8 cellular contexts compared by ENCODE assay signal in genomic region chr15:42549052-42549491, GRCh38. TPM values are rescaled to one million over a fixed set of nuclear protein-coding genes. Genes with fewer than 3 reads are reported as not detected.
DNase-seq lines count a peak whose midpoint lies in the region; ATAC-seq lines count a peak whose summit lies in the region.

No MANE protein-coding gene starts in this region.

- peak overlapping the region; percentile 89 to 95 (median 92) for H3K4me3 Mint-ChIP-seq in CD4-positive, CD25-positive, alpha-beta regulatory T cell

- ATAC-seq in CD4-positive, CD25-positive, alpha-beta regulatory T cell (ENCODE audit: low read depth in 2 of 2): peak; percentile 38 to 55
- peak; percentile 8 for ATAC-seq in GM18861 (IDR thresholded peaks at IDR 0.05; ENCODE audit: unreplicated experiment)
- ATAC-seq in HG03342 (IDR thresholded peaks at IDR 0.05; ENCODE audit: unreplicated experiment): peak; percentile 11

- peak overlapping the region; percentile 99 for H3K9ac ChIP-seq in mesendoderm (ENCODE audit: low read length)

- peak overlapping the region; percentile 32 for H3K4me2 ChIP-seq in mesendoderm (ENCODE audit: low read length)

- H3K4me3 ChIP-seq in CD4-positive, CD25-positive, alpha-beta regulatory T cell (ENCODE audit: low read depth, low read length): peak overlapping the region; percentile 99
- H3K4me3 ChIP-seq in ectodermal cell (ENCODE audit: insufficient read depth, low read depth, low read length) (peak overlapping the region; percentile 85), mesendoderm (ENCODE audit: low read length) (peak overlapping the region; percentile 100), urinary bladder (ENCODE audit: low read depth, low read length) (peak overlapping the region; percentile 78)

- H3K4me1 Mint-ChIP-seq in CD4-positive, CD25-positive, alpha-beta regulatory T cell: peaks cover 31 to 81% (median 63%) of the 10 kb centered on the region in 4 donors

- 0 to 1% methylated on average over 12 to 13 of the region's 15 CpGs for WGBS in ectodermal cell, 2 experiments
- WGBS in mesendoderm (ENCODE audit: extremely low coverage, insufficient coverage, low lambda C conversion rate): no CpG with 5 or more reads among the region's 15 CpGs
- under 1% methylated on average over 15 of the region's 15 CpGs for WGBS in urinary bladder

- H3K27ac Mint-ChIP-seq in CD4-positive, CD25-positive, alpha-beta regulatory T cell: peak overlapping the region; percentile 98 to 100 (median 100)

- H4K5ac ChIP-seq in mesendoderm (ENCODE audit: low read length): no peak overlapping the region

- peaks cover 15% of the 10 kb centered on the region for H3K79me1 ChIP-seq in mesendoderm (ENCODE audit: low read length)

- no peaks in the 10 kb centered on the region for H3K9me3 Mint-ChIP-seq in CD4-positive, CD25-positive, alpha-beta regulatory T cell

- peak overlapping the region; percentile 99 for H3K56ac ChIP-seq in mesendoderm (ENCODE audit: low read length)

- H3K4me1 ChIP-seq in CD4-positive, CD25-positive, alpha-beta regulatory T cell (ENCODE audit: control insufficient read depth, insufficient read depth, low read length, poor library complexity, severe bottlenecking): peaks cover 57% of the 10 kb centered on the region
- peaks cover 13% of the 10 kb centered on the region for H3K4me1 ChIP-seq in ectodermal cell (ENCODE audit: control insufficient read depth, insufficient read depth, low read length)
- H3K4me1 ChIP-seq in mesendoderm (ENCODE audit: control insufficient read depth, low read depth, low read length): peaks cover 5% of the 10 kb centered on the region
- peaks cover 2% of the 10 kb centered on the region for H3K4me1 ChIP-seq in urinary bladder (ENCODE audit: insufficient read depth)

- H3K79me2 ChIP-seq in mesendoderm (ENCODE audit: control insufficient read depth, insufficient read depth, low read length): peaks cover 26% of the 10 kb centered on the region

- peak overlapping the region; percentile 2 for H3K18ac ChIP-seq in mesendoderm (ENCODE audit: low read length)

- peaks cover 4% of the 10 kb centered on the region for H3K27me3 Mint-ChIP-seq in CD4-positive, CD25-positive, alpha-beta regulatory T cell

- DNase-seq in CD4-positive, CD25-positive, alpha-beta regulatory T cell: no peak
- DNase-seq in RPMI8226 (peak; percentile 34), mesendoderm (peak; percentile 62), epidermal melanocyte (ENCODE audit: insufficient read length, low spot score) (no peak)

- H4K8ac ChIP-seq in mesendoderm (ENCODE audit: low read depth, low read length): no peak overlapping the region

- peaks cover 15% of the 10 kb centered on the region for H3K36me3 Mint-ChIP-seq in CD4-positive, CD25-positive, alpha-beta regulatory T cell

- H3K4ac ChIP-seq in mesendoderm (ENCODE audit: low read depth, low read length): no peak overlapping the region

- no peaks in the 10 kb centered on the region for H3K9me3 ChIP-seq in CD4-positive, CD25-positive, alpha-beta regulatory T cell (ENCODE audit: control insufficient read depth in 2 of 2, low read length in 2 of 2)
- no peaks in the 10 kb centered on the region for H3K9me3 ChIP-seq in ectodermal cell (ENCODE audit: control insufficient read depth, low read length)

- peak overlapping the region; percentile 82 for H3K27ac ChIP-seq in CD4-positive, CD25-positive, alpha-beta regulatory T cell (ENCODE audit: insufficient read depth, low read length, poor library complexity, severe bottlenecking)
- H3K27ac ChIP-seq in ectodermal cell (ENCODE audit: insufficient read depth, low read depth, low read length, poor library complexity, severe bottlenecking) (peak overlapping the region; percentile 56), mesendoderm (ENCODE audit: low read depth, low read length) (no peak overlapping the region), urinary bladder (ENCODE audit: low read depth) (peak overlapping the region; percentile 82)

- H3K23ac ChIP-seq in mesendoderm (ENCODE audit: low read length): no peak overlapping the region

- H2BK120ac ChIP-seq in mesendoderm (ENCODE audit: low read depth, low read length): no peak overlapping the region

- H2AK5ac ChIP-seq in mesendoderm (ENCODE audit: low read length): no peak overlapping the region

- peak overlapping the region; percentile 67 for H2BK5ac ChIP-seq in mesendoderm (ENCODE audit: low read length)

- peaks cover 8% of the 10 kb centered on the region for H3K36me3 ChIP-seq in CD4-positive, CD25-positive, alpha-beta regulatory T cell (ENCODE audit: control insufficient read depth, insufficient read depth, low read length)
- H3K36me3 ChIP-seq in ectodermal cell (ENCODE audit: control insufficient read depth, insufficient read depth, low read length): peaks cover 6% of the 10 kb centered on the region
- no peaks in the 10 kb centered on the region for H3K36me3 ChIP-seq in mesendoderm (ENCODE audit: control insufficient read depth, insufficient read depth, low read length)
- H3K36me3 ChIP-seq in urinary bladder (ENCODE audit: insufficient read depth): peaks cover 5% of the 10 kb centered on the region

- no peaks in the 10 kb centered on the region for H3K27me3 ChIP-seq in CD4-positive, CD25-positive, alpha-beta regulatory T cell (ENCODE audit: control insufficient read depth, insufficient read depth, low read length)
- H3K27me3 ChIP-seq in ectodermal cell (ENCODE audit: control insufficient read depth, insufficient read depth, low read length, poor library complexity, severe bottlenecking): no peaks in the 10 kb centered on the region
- H3K27me3 ChIP-seq in mesendoderm (ENCODE audit: insufficient read depth, low read length, poor library complexity): no peaks in the 10 kb centered on the region

- H2BK15ac ChIP-seq in mesendoderm (replicated peaks; ENCODE audit: low read depth): no peak overlapping the region

RNA-seq across cellular contexts. Expression of gene HAUS2, which starts 0.4 kb away (rescaled TPM):
- 24.4 TPM for total RNA-seq in CD4-positive, CD25-positive, alpha-beta regulatory T cell
- 10 to 100 TPM; 21.0 to 33.1 (median 25.1) TPM for polyA plus RNA-seq in CD4-positive, CD25-positive, alpha-beta regulatory T cell
- 43.1 TPM for polyA plus RNA-seq in ectodermal cell (2013, experiment 1 of 4)
- polyA plus RNA-seq in ectodermal cell (2013, experiment 2 of 4): 41.9 TPM
- polyA plus RNA-seq in ectodermal cell (2013, experiment 3 of 4): 25.8 TPM
- polyA plus RNA-seq in ectodermal cell (2013, experiment 4 of 4): 29.1 TPM
- polyA plus RNA-seq in mesendoderm (2013, experiment 1 of 2): 22.2 TPM
- polyA plus RNA-seq in mesendoderm (2013, experiment 2 of 2): 20.1 TPM
- 33.5 TPM for total RNA-seq in urinary bladder
- polyA plus RNA-seq in urinary bladder: 12.5 TPM

RNA-seq across cellular contexts. Expression of gene LRRC57, which starts 0.5 kb away (rescaled TPM):
- 36.0 TPM for total RNA-seq in CD4-positive, CD25-positive, alpha-beta regulatory T cell
- 10 to 100 TPM in 1 of 4 donors, 1 to 10 TPM in 3; 5.8 to 11.6 (median 7.3) TPM for polyA plus RNA-seq in CD4-positive, CD25-positive, alpha-beta regulatory T cell
- 21.6 TPM for polyA plus RNA-seq in ectodermal cell (2013, experiment 1 of 4)
- polyA plus RNA-seq in ectodermal cell (2013, experiment 2 of 4): 24.6 TPM
- polyA plus RNA-seq in ectodermal cell (2013, experiment 3 of 4): 16.8 TPM
- 14.7 TPM for polyA plus RNA-seq in ectodermal cell (2013, experiment 4 of 4)
- 7.5 TPM for polyA plus RNA-seq in mesendoderm (2013, experiment 1 of 2)
- polyA plus RNA-seq in mesendoderm (2013, experiment 2 of 2): 7.3 TPM
- total RNA-seq in urinary bladder: 20.7 TPM
- polyA plus RNA-seq in urinary bladder: 10.2 TPM

RNA-seq across cellular contexts. Expression of gene STARD9, which starts 26.3 kb away (rescaled TPM):
- 9.8 TPM for total RNA-seq in CD4-positive, CD25-positive, alpha-beta regulatory T cell
- under 1 TPM; 0.07 to 0.24 (median 0.14) TPM for polyA plus RNA-seq in CD4-positive, CD25-positive, alpha-beta regulatory T cell
- polyA plus RNA-seq in ectodermal cell (2013, experiment 1 of 4): 8.5 TPM
- 10.1 TPM for polyA plus RNA-seq in ectodermal cell (2013, experiment 2 of 4)
- 6.7 TPM for polyA plus RNA-seq in ectodermal cell (2013, experiment 3 of 4)
- polyA plus RNA-seq in ectodermal cell (2013, experiment 4 of 4): 9.4 TPM
- 0.48 TPM for polyA plus RNA-seq in mesendoderm (2013, experiment 1 of 2)
- 0.53 TPM for polyA plus RNA-seq in mesendoderm (2013, experiment 2 of 2)
- 46.3 TPM for total RNA-seq in urinary bladder
- 11.1 TPM for polyA plus RNA-seq in urinary bladder

RNA-seq across cellular contexts. Expression of gene SNAP23, which starts 53.6 kb away (rescaled TPM):
- total RNA-seq in CD4-positive, CD25-positive, alpha-beta regulatory T cell: 54.0 TPM
- 10 to 100 TPM; 67.2 to 86.5 (median 75.8) TPM for polyA plus RNA-seq in CD4-positive, CD25-positive, alpha-beta regulatory T cell
- 59.8 TPM for polyA plus RNA-seq in ectodermal cell (2013, experiment 1 of 4)
- polyA plus RNA-seq in ectodermal cell (2013, experiment 2 of 4): 51.0 TPM
- 44.6 TPM for polyA plus RNA-seq in ectodermal cell (2013, experiment 3 of 4)
- polyA plus RNA-seq in ectodermal cell (2013, experiment 4 of 4): 51.8 TPM
- polyA plus RNA-seq in mesendoderm (2013, experiment 1 of 2): 46.7 TPM
- 49.0 TPM for polyA plus RNA-seq in mesendoderm (2013, experiment 2 of 2)
- total RNA-seq in urinary bladder: 94.3 TPM
- 47.8 TPM for polyA plus RNA-seq in urinary bladder

RNA-seq across cellular contexts. Expression of gene ZNF106, which starts 58.1 kb away (rescaled TPM):
- 47.5 TPM for total RNA-seq in CD4-positive, CD25-positive, alpha-beta regulatory T cell
- 10 to 100 TPM; 31.0 to 36.5 (median 34.6) TPM for polyA plus RNA-seq in CD4-positive, CD25-positive, alpha-beta regulatory T cell
- 78.0 TPM for polyA plus RNA-seq in ectodermal cell (2013, experiment 1 of 4)
- polyA plus RNA-seq in ectodermal cell (2013, experiment 2 of 4): 88.1 TPM
- 54.2 TPM for polyA plus RNA-seq in ectodermal cell (2013, experiment 3 of 4)
- polyA plus RNA-seq in ectodermal cell (2013, experiment 4 of 4): 62.1 TPM
- 21.8 TPM for polyA plus RNA-seq in mesendoderm (2013, experiment 1 of 2)
- polyA plus RNA-seq in mesendoderm (2013, experiment 2 of 2): 21.5 TPM
- total RNA-seq in urinary bladder: 92.7 TPM
- 24.8 TPM for polyA plus RNA-seq in urinary bladder

Comparison
In these comparisons a context has a peak if more than half of its experiments do, and no peak if none do; other contexts are left out.
1. DNase-seq: peak in RPMI8226 (single experiment) and mesendoderm (single experiment); none in CD4-positive, CD25-positive, alpha-beta regulatory T cell (0 of 3) and epidermal melanocyte (single experiment).
2. Peak in every context shown above with its lines, with median percentiles within 50 percentile points of each other: ATAC-seq and H3K4me3 ChIP-seq.